ENCODE assay signal across 1 cellular context in the genomic region with DNA sequence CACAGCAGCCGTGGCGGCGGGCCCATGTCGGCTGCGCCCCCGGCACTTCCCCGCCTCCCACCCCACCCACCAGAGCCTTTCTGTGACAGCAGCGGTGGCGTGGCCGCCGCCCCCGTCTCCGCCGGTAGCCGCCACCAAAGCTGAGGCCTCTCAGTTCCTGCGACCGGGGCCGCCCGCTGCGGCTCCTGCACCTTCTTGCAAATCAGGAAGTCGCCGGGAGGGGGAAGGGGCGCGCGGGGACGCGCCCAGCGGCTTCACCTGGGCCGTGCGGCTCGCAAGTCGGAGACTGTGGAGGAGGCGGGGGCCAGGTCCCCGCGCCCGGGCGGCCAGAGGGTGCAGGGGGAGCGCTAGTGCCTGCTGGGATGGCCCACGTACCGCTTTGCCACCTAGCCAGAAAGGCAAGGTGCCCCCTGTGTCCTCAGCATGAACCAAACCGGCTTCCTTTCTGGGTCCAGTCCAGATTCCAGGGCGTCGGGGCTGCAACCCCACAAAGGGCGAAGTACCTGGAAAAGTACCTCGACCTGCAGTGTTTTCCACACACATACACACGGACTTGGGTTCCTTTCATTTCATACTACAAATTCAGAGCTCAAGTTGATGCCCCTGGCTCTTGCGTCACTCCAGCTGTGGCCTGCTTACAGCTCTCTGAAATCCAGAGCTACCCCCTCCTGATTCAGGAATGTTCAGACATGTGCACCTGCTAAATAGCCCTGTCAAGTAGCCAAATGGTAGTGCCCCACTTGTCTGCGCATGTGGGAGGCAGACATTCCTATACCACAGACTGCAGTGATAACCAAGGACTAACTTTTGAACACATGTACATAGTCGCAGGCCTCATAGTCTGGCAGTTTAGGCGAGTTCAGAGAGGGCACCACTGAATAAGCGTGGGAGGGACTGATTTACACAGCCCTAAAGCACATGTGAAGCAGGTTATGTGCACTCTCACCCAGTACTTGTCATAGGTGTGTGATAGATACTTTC.
TF ChIP-seq lines count a peak whose summit lies in the region.

A gene with protein sequence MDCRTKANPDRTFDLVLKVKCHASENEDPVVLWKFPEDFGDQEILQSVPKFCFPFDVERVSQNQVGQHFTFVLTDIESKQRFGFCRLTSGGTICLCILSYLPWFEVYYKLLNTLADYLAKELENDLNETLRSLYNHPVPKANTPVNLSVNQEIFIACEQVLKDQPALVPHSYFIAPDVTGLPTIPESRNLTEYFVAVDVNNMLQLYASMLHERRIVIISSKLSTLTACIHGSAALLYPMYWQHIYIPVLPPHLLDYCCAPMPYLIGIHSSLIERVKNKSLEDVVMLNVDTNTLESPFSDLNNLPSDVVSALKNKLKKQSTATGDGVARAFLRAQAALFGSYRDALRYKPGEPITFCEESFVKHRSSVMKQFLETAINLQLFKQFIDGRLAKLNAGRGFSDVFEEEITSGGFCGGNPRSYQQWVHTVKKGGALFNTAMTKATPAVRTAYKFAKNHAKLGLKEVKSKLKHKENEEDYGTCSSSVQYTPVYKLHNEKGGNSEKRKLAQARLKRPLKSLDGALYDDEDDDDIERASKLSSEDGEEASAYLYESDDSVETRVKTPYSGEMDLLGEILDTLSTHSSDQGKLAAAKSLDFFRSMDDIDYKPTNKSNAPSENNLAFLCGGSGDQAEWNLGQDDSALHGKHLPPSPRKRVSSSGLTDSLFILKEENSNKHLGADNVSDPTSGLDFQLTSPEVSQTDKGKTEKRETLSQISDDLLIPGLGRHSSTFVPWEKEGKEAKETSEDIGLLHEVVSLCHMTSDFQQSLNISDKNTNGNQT (minus strand): TSS at position 199 of the 981 bp plus-strand sequence. CDS start 325 bp downstream, outside the sequence.

TF ChIP-seq in K562, 482 proteins besides CTCF, POLR2A, EP300 and RAD21 (continued from another document):
- TF ChIP-seq, protein P1, sequence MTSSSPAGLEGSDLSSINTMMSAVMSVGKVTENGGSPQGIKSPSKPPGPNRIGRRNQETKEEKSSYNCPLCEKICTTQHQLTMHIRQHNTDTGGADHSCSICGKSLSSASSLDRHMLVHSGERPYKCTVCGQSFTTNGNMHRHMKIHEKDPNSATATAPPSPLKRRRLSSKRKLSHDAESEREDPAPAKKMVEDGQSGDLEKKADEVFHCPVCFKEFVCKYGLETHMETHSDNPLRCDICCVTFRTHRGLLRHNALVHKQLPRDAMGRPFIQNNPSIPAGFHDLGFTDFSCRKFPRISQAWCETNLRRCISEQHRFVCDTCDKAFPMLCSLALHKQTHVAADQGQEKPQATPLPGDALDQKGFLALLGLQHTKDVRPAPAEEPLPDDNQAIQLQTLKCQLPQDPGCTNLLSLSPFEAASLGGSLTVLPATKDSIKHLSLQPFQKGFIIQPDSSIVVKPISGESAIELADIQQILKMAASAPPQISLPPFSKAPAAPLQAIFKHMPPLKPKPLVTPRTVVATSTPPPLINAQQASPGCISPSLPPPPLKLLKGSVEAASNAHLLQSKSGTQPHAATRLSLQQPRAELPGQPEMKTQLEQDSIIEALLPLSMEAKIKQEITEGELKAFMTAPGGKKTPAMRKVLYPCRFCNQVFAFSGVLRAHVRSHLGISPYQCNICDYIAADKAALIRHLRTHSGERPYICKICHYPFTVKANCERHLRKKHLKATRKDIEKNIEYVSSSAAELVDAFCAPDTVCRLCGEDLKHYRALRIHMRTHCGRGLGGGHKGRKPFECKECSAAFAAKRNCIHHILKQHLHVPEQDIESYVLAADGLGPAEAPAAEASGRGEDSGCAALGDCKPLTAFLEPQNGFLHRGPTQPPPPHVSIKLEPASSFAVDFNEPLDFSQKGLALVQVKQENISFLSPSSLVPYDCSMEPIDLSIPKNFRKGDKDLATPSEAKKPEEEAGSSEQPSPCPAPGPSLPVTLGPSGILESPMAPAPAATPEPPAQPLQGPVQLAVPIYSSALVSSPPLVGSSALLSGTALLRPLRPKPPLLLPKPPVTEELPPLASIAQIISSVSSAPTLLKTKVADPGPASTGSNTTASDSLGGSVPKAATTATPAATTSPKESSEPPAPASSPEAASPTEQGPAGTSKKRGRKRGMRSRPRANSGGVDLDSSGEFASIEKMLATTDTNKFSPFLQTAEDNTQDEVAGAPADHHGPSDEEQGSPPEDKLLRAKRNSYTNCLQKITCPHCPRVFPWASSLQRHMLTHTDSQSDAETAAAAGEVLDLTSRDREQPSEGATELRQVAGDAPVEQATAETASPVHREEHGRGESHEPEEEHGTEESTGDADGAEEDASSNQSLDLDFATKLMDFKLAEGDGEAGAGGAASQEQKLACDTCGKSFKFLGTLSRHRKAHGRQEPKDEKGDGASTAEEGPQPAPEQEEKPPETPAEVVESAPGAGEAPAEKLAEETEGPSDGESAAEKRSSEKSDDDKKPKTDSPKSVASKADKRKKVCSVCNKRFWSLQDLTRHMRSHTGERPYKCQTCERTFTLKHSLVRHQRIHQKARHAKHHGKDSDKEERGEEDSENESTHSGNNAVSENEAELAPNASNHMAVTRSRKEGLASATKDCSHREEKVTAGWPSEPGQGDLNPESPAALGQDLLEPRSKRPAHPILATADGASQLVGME (CRISPR knock-in tag; IDR thresholded peaks at IDR 0.05), result no peak
- no peak for TF ChIP-seq ZNF175 (CRISPR knock-in tag; IDR thresholded peaks at IDR 0.05; ENCODE audit: low read depth)
- TF ChIP-seq, protein P2, sequence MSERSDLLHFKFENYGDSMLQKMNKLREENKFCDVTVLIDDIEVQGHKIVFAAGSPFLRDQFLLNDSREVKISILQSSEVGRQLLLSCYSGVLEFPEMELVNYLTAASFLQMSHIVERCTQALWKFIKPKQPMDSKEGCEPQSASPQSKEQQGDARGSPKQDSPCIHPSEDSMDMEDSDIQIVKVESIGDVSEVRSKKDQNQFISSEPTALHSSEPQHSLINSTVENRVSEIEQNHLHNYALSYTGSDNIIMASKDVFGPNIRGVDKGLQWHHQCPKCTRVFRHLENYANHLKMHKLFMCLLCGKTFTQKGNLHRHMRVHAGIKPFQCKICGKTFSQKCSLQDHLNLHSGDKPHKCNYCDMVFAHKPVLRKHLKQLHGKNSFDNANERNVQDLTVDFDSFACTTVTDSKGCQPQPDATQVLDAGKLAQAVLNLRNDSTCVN (CRISPR knock-in tag; IDR thresholded peaks at IDR 0.05), result no peak
- TF ChIP-seq FOXJ3 (CRISPR knock-in tag; IDR thresholded peaks at IDR 0.05), result no peak
- no peak for TF ChIP-seq NCOA4 (IDR thresholded peaks at IDR 0.05; ENCODE audit: partially characterized antibody)
- TF ChIP-seq CBFB (CRISPR knock-in tag; IDR thresholded peaks at IDR 0.05), result no peak
- no peak for TF ChIP-seq ZNF124 (CRISPR knock-in tag; IDR thresholded peaks at IDR 0.05)
- TF ChIP-seq THRAP3 (IDR thresholded peaks at IDR 0.05; ENCODE audit: borderline replicate concordance), result no peak
